15 cellular contexts compared by ENCODE assay signal in genomic region chr1:223824712-223825111, GRCh38.
"Had no signal": no experiment of that assay in that cellular context is flagged by ENCODE, and none has a peak within 500 bp of the region (broad histone marks: within the 10 kb centered on the region; RNA-seq: fewer than 3 reads in every experiment).

No MANE protein-coding gene starts in this region.

- H3K4me3 ChIP-seq: cardiac muscle cell, esophagus squamous epithelium had no signal

- ATAC-seq: activated naive CD8-positive, alpha-beta T cell treated with anti-CD3 and anti-CD28 coated beads, Interleukin-2, amount 50 U/mL, for 24 hours; activated T-cell treated with anti-CD3 and anti-CD28 coated beads, Interleukin-2, amount 50 U/mL, for 4 hours; left cardiac atrium had no signal

- H3K27ac Mint-ChIP-seq: activated B cell treated with CpG ODN at 0.5 μM for 24 hours; activated CD8-positive, alpha-beta memory T cell treated with anti-CD3 and anti-CD28 coated beads, Interleukin-2, amount 10 ng/mL, durations not matched to agents 7 days and 5 days; activated naive CD8-positive, alpha-beta T cell treated with anti-CD3 and anti-CD28 coated beads, Interleukin-2, amount 50 U/mL, for 24 hours; stimulated activated naive CD8-positive, alpha-beta T cell treated with anti-CD3 and anti-CD28 coated beads, Interleukin-15, Interleukin-2, amounts not matched to agents 100 ng/mL and 50 ng/mL, for 24 hours had no signal

- DNase-seq: activated B cell treated with CpG ODN at 0.5 μM for 24 hours; activated CD4-positive, alpha-beta T cell treated with anti-CD3 and anti-CD28 coated beads, Interleukin-2, amount 50 U/mL, for 1 hour; activated CD8-positive, alpha-beta memory T cell treated with anti-CD3 and anti-CD28 coated beads, Interleukin-2, amount 10 ng/mL, durations not matched to agents 7 days and 5 days; activated naive CD4-positive, alpha-beta T cell; activated naive CD8-positive, alpha-beta T cell treated with anti-CD3 and anti-CD28 coated beads, Interleukin-2, amount 50 U/mL, for 24 hours; activated T-cell treated with anti-CD3 and anti-CD28 coated beads, Interleukin-2, amount 50 U/mL, for 4 hours; esophagus squamous epithelium; foreskin fibroblast; glutamatergic neuron; immature natural killer cell; left cardiac atrium; natural killer cell; stimulated activated CD4-positive, alpha-beta T cell treated with anti-CD3 and anti-CD28 coated beads, Interleukin-2, amount 100 ng/mL, for 48 hours had no signal

- H3K27me3 ChIP-seq: cardiac muscle cell, esophagus squamous epithelium had no signal

- H3K36me3 Mint-ChIP-seq: natural killer cell had no signal

- H3K27ac ChIP-seq: cardiac muscle cell, esophagus squamous epithelium had no signal

- H3K9me3 Mint-ChIP-seq: activated naive CD8-positive, alpha-beta T cell treated with anti-CD3 and anti-CD28 coated beads, Interleukin-2, amount 50 U/mL, for 24 hours; activated T-cell treated with anti-CD3 and anti-CD28 coated beads, Interleukin-2, amount 50 U/mL, for 4 hours; immature natural killer cell; natural killer cell; stimulated activated naive CD8-positive, alpha-beta T cell treated with anti-CD3 and anti-CD28 coated beads, Interleukin-15, Interleukin-2, amounts not matched to agents 100 ng/mL and 50 ng/mL, for 24 hours had no signal

- H3K9me3 ChIP-seq: esophagus squamous epithelium had no signal

- H3K27me3 Mint-ChIP-seq: activated B cell treated with CpG ODN at 0.5 μM for 24 hours; activated CD8-positive, alpha-beta memory T cell treated with anti-CD3 and anti-CD28 coated beads, Interleukin-2, amount 10 ng/mL, durations not matched to agents 7 days and 5 days; activated naive CD8-positive, alpha-beta T cell treated with anti-CD3 and anti-CD28 coated beads, Interleukin-2, amount 50 U/mL, for 24 hours; stimulated activated naive CD8-positive, alpha-beta T cell treated with anti-CD3 and anti-CD28 coated beads, Interleukin-15, Interleukin-2, amounts not matched to agents 100 ng/mL and 50 ng/mL, for 24 hours had no signal

- H3K4me3 Mint-ChIP-seq: activated B cell treated with CpG ODN at 0.5 μM for 24 hours; activated CD8-positive, alpha-beta memory T cell treated with anti-CD3 and anti-CD28 coated beads, Interleukin-2, amount 10 ng/mL, durations not matched to agents 7 days and 5 days; activated naive CD8-positive, alpha-beta T cell treated with anti-CD3 and anti-CD28 coated beads, Interleukin-2, amount 50 U/mL, for 24 hours; activated T-cell treated with anti-CD3 and anti-CD28 coated beads, Interleukin-2, amount 50 U/mL, for 4 hours; stimulated activated naive CD8-positive, alpha-beta T cell treated with anti-CD3 and anti-CD28 coated beads, Interleukin-15, Interleukin-2, amounts not matched to agents 100 ng/mL and 50 ng/mL, for 24 hours had no signal
